Comparison of ENCODE assay signal across 19 cellular contexts in genomic region chrX:19616959-19617358, GRCh38.
DNase-seq lines count a peak whose midpoint lies in the region; ATAC-seq and TF ChIP-seq lines count a peak whose summit lies in the region.
"Had no signal": no experiment of that assay in that cellular context is flagged by ENCODE, and none has a peak within 500 bp of the region (broad histone marks: within the 10 kb centered on the region; RNA-seq: fewer than 3 reads in every experiment).

No MANE protein-coding gene starts in this region.

- no peaks in the 10 kb centered on the region for H3K27me3 Mint-ChIP-seq in CD4-positive, CD25-positive, alpha-beta regulatory T cell
- H3K27me3 Mint-ChIP-seq in naive thymus-derived CD4-positive, alpha-beta T cell = no peaks in the 10 kb centered on the region
- H3K27me3 Mint-ChIP-seq: B cell; dendritic cell treated with granulocyte-macrophage colony-stimulating factor and Interleukin-4, amounts not matched to agents 40 ng/mL and 50 ng/mL, for 4 days had no signal

- H3K4me3 Mint-ChIP-seq in CD4-positive, CD25-positive, alpha-beta regulatory T cell = peak overlapping the region in 2 of 4 donors; percentile 23 to 80
- H3K4me3 Mint-ChIP-seq in naive thymus-derived CD4-positive, alpha-beta T cell = no peak overlapping the region
- H3K4me3 Mint-ChIP-seq: B cell; dendritic cell treated with granulocyte-macrophage colony-stimulating factor and Interleukin-4, amounts not matched to agents 40 ng/mL and 50 ng/mL, for 4 days had no signal

- peaks cover 3% of the 10 kb centered on the region for H3K36me3 Mint-ChIP-seq in CD4-positive, CD25-positive, alpha-beta regulatory T cell
- H3K36me3 Mint-ChIP-seq in naive thymus-derived CD4-positive, alpha-beta T cell = peaks cover 3 to 9% (median 7%) of the 10 kb centered on the region in 5 donors

- peaks cover 10% of the 10 kb centered on the region for H3K36me3 ChIP-seq in CD4-positive, CD25-positive, alpha-beta regulatory T cell (ENCODE audit: control insufficient read depth, insufficient read depth, low read length)
- H3K36me3 ChIP-seq in GM23248 (ENCODE audit: low read depth) = no peaks in the 10 kb centered on the region
- no peaks in the 10 kb centered on the region for H3K36me3 ChIP-seq in naive thymus-derived CD4-positive, alpha-beta T cell (ENCODE audit: control insufficient read depth in 2 of 3, insufficient read depth in 3 of 3, low read length in 3 of 3)
- H3K36me3 ChIP-seq: lower lobe of right lung, uterus had no signal

- TF ChIP-seq CTCF in choroid plexus epithelial cell (conservative IDR thresholded peaks at IDR 0.05; ENCODE audit: low read depth, low read length) = no peak

- POLR2A ChIA-PET in naive thymus-derived CD4-positive, alpha-beta T cell (lab: Charles Lee) = no interaction called here

- CTCF ChIA-PET in naive thymus-derived CD4-positive, alpha-beta T cell (lab: Charles Lee) = interaction anchor here (0.6 kb wide), 1 partner anchor 27 kb away, joined by 3 read pairs; no protein-coding TSS in a partner anchor

- H4K20me1 ChIP-seq in GM23248 (ENCODE audit: insufficient read depth) = no peaks in the 10 kb centered on the region

- H3K27ac Mint-ChIP-seq in CD4-positive, CD25-positive, alpha-beta regulatory T cell = peak overlapping the region; percentile 27 to 68 (median 39)
- peak overlapping the region in 7 of 9 donors; percentile 19 to 73 (median 52) for H3K27ac Mint-ChIP-seq in naive thymus-derived CD4-positive, alpha-beta T cell
- H3K27ac Mint-ChIP-seq: B cell; dendritic cell treated with granulocyte-macrophage colony-stimulating factor and Interleukin-4, amounts not matched to agents 40 ng/mL and 50 ng/mL, for 4 days had no signal

- no peaks in the 10 kb centered on the region for H3K9me3 ChIP-seq in CD4-positive, CD25-positive, alpha-beta regulatory T cell (ENCODE audit: control insufficient read depth in 2 of 2, low read length in 2 of 2)
- no peaks in the 10 kb centered on the region for H3K9me3 ChIP-seq in GM23248 (ENCODE audit: low read depth)
- H3K9me3 ChIP-seq in naive thymus-derived CD4-positive, alpha-beta T cell (ENCODE audit: control insufficient read depth in 2 of 3, low read length in 3 of 3) = no peaks in the 10 kb centered on the region
- H3K9me3 ChIP-seq: lower lobe of right lung, uterus had no signal

- no peak overlapping the region for H3K4me2 ChIP-seq in GM23248 (ENCODE audit: unreplicated experiment)

- no peak overlapping the region for H3K4me3 ChIP-seq in CD4-positive, CD25-positive, alpha-beta regulatory T cell (ENCODE audit: low read depth, low read length)
- H3K4me3 ChIP-seq in GM23248 (no peak overlapping the region), choroid plexus epithelial cell (ENCODE audit: low read depth, low read length) (no peak overlapping the region)
- H3K4me3 ChIP-seq in naive thymus-derived CD4-positive, alpha-beta T cell (ENCODE audit: low read length) = no peak overlapping the region
- H3K4me3 ChIP-seq: lower lobe of right lung, SK-N-MC, uterus had no signal

- no peak overlapping the region for H2AFZ ChIP-seq in GM23248
- H2AFZ ChIP-seq: parathyroid adenoma had no signal

- 91 to 94% methylated on average over 1 of the region's 1 CpG for WGBS in GM23248 (ENCODE audit: low coverage in 1 of 2, low lambda C conversion rate in 2 of 2, missing lambda C conversion rate in 2 of 2), 2 experiments

- H3K9ac ChIP-seq in GM23248 = no peak overlapping the region
- H3K9ac ChIP-seq: parathyroid adenoma had no signal

- in situ Hi-C loops in GM23248 (cut with MboI) = no loop called here

- peaks cover 78% of the 10 kb centered on the region for H3K79me2 ChIP-seq in GM23248 (ENCODE audit: insufficient read depth)
- H3K79me2 ChIP-seq: parathyroid adenoma had no signal

- H3K9me3 Mint-ChIP-seq in CD4-positive, CD25-positive, alpha-beta regulatory T cell = no peaks in the 10 kb centered on the region
- H3K9me3 Mint-ChIP-seq in naive thymus-derived CD4-positive, alpha-beta T cell = peaks cover 0 to 2% (median 0%) of the 10 kb centered on the region in 11 donors
- H3K9me3 Mint-ChIP-seq: dendritic cell treated with granulocyte-macrophage colony-stimulating factor and Interleukin-4, amounts not matched to agents 40 ng/mL and 50 ng/mL, for 4 days had no signal

- H3K27ac ChIP-seq in CD4-positive, CD25-positive, alpha-beta regulatory T cell (ENCODE audit: insufficient read depth, low read length, poor library complexity, severe bottlenecking) = no peak overlapping the region
- H3K27ac ChIP-seq in GM23248 = peak overlapping the region; percentile 52
- no peak overlapping the region for H3K27ac ChIP-seq in naive thymus-derived CD4-positive, alpha-beta T cell (ENCODE audit: low read depth, low read length)
- H3K27ac ChIP-seq: lower lobe of right lung, parathyroid adenoma, SK-N-MC, uterus had no signal

- intact Hi-C loops in naive thymus-derived CD4-positive, alpha-beta T cell (cut with micrococcal nuclease) = no loop called here

- no peaks in the 10 kb centered on the region for H3F3A ChIP-seq in GM23248 (ENCODE audit: insufficient read depth)

- peaks cover under 1 to 26% (median 20%) of the 10 kb centered on the region in 4 donors for H3K4me1 Mint-ChIP-seq in CD4-positive, CD25-positive, alpha-beta regulatory T cell
- H3K4me1 Mint-ChIP-seq in naive thymus-derived CD4-positive, alpha-beta T cell = peaks cover 10 to 39% (median 27%) of the 10 kb centered on the region in 7 donors

- no peak for DNase-seq in CD4-positive, CD25-positive, alpha-beta regulatory T cell
- DNase-seq in GM23248 (peak; percentile 56), choroid plexus epithelial cell (ENCODE audit: low read depth) (peak; percentile 8), RKO (ENCODE audit: low spot score) (no peak), NCI-H2171 (lab: John Stamatoyannopoulos, UW) (no peak), NCI-H510A (lab: John Stamatoyannopoulos, UW) (no peak), NCI-H1092 treated with DMSO at 0.1 percent for 48 hours (lab: John Stamatoyannopoulos, UW) (no peak)
- DNase-seq in naive thymus-derived CD4-positive, alpha-beta T cell = no peak
- DNase-seq: activated gamma-delta T cell treated with Interleukin-2 at 50 U/mL for 16 hours, lower lobe of right lung, NCI-H1417 treated with DMSO at 0.1 percent for 48 hours, NCI-H774, T-helper 9 cell, uterus had no signal

- ATAC-seq in CD4-positive, CD25-positive, alpha-beta regulatory T cell (ENCODE audit: low read depth in 2 of 2) = no peak
- no peak for ATAC-seq in naive thymus-derived CD4-positive, alpha-beta T cell
- ATAC-seq: activated CD4-positive, CD25-positive, alpha-beta regulatory T cell treated with anti-CD3 and anti-CD28 coated beads, Interleukin-2, amount 50 U/mL, for 24 hours; lower lobe of right lung had no signal

- no peaks in the 10 kb centered on the region for H3K9me2 ChIP-seq in GM23248 (ENCODE audit: insufficient read depth)

- no peaks in the 10 kb centered on the region for H3K27me3 ChIP-seq in CD4-positive, CD25-positive, alpha-beta regulatory T cell (ENCODE audit: control insufficient read depth, insufficient read depth, low read length)
- H3K27me3 ChIP-seq in GM23248 (replicated peaks; ENCODE audit: insufficient read depth) = no peaks in the 10 kb centered on the region
- H3K27me3 ChIP-seq in naive thymus-derived CD4-positive, alpha-beta T cell (ENCODE audit: control insufficient read depth in 2 of 2, insufficient read depth in 2 of 2, low read length in 2 of 2) = no peaks in the 10 kb centered on the region
- H3K27me3 ChIP-seq: uterus had no signal

- H3K4me1 ChIP-seq in CD4-positive, CD25-positive, alpha-beta regulatory T cell (ENCODE audit: control insufficient read depth, insufficient read depth, low read length, poor library complexity, severe bottlenecking) = peaks cover 3% of the 10 kb centered on the region
- H3K4me1 ChIP-seq in GM23248 (ENCODE audit: insufficient read depth) = peaks cover 9% of the 10 kb centered on the region; the same call in 1 of the 2 replicates
- H3K4me1 ChIP-seq in naive thymus-derived CD4-positive, alpha-beta T cell (ENCODE audit: control insufficient read depth in 2 of 2, insufficient read depth in 2 of 2, low read length in 2 of 2) = no peaks in the 10 kb centered on the region
- H3K4me1 ChIP-seq: lower lobe of right lung, parathyroid adenoma, uterus had no signal

Comparison
In these comparisons a context has a peak if more than half of its experiments do, and no peak if none do; other contexts are left out.
1. DNase-seq: peak in GM23248 (single experiment) and choroid plexus epithelial cell (single experiment); none in CD4-positive, CD25-positive, alpha-beta regulatory T cell (0 of 3), naive thymus-derived CD4-positive, alpha-beta T cell (0 of 9), RKO (single experiment), NCI-H2171 (single experiment), NCI-H510A (single experiment) and NCI-H1092 treated with DMSO at 0.1 percent for 48 hours (single experiment).